21 cellular contexts compared by ENCODE assay signal in genomic region chr10:110490640-110491039, GRCh38.
"Had no signal": no experiment of that assay in that cellular context is flagged by ENCODE, and none has a peak within 500 bp of the region (broad histone marks: within the 10 kb centered on the region; RNA-seq: fewer than 3 reads in every experiment).

No MANE protein-coding gene starts in this region.

- DNase-seq: activated CD4-positive, alpha-beta memory T cell treated with anti-CD3 and anti-CD28 coated beads for 36 hours; activated CD4-positive, alpha-beta T cell treated with anti-CD3 and anti-CD28 coated beads, Interleukin-2, amount 10 ng/mL, durations not matched to agents 7 days and 5 days; activated CD4-positive, CD25-positive, alpha-beta regulatory T cell; activated gamma-delta T cell treated with Interleukin-2 at 50 U/mL for 16 hours; activated naive CD4-positive, alpha-beta T cell treated with anti-CD3 and anti-CD28 coated beads, Interleukin-2, amount 10 ng/mL, durations not matched to agents 7 days and 5 days; activated naive CD8-positive, alpha-beta T cell treated with anti-CD3 and anti-CD28 coated beads for 36 hours; activated T-cell treated with anti-CD3 and anti-CD28 coated beads for 4 hours; activated T-cell treated with anti-CD3 and anti-CD28 coated beads, Interleukin-2, amount 50 U/mL, for 48 hours; aorta; central memory CD4-positive, alpha-beta T cell; Karpas-422; NCI-H1105 treated with DMSO at 0.1 percent for 48 hours; NCI-H1436 treated with DMSO at 0.1 percent for 48 hours; NCI-H187 treated with DMSO at 0.1 percent for 48 hours; NCI-H2081 treated with DMSO at 0.1 percent for 48 hours; NCI-H2227 treated with DMSO at 0.1 percent for 48 hours; NCI-H69; SIG-M5; T-helper 17 cell; T-helper 9 cell had no signal

- H3K4me3 ChIP-seq: K562 had no signal
